Comparison of ENCODE assay signal across 8 cellular contexts in genomic region chr12:49537709-49538601, GRCh38. TPM values are rescaled to one million over a fixed set of nuclear protein-coding genes. Genes with fewer than 3 reads are reported as not detected.
DNase-seq lines count a peak whose midpoint lies in the region; ATAC-seq lines count a peak whose summit lies in the region.

No MANE protein-coding gene starts in this region.

- peaks cover 6% of the 10 kb centered on the region for H3K4me1 Mint-ChIP-seq in central memory CD8-positive, alpha-beta T cell

- H3K27ac ChIP-seq in SK-N-MC, result no peak overlapping the region
- no peak overlapping the region for H3K27ac ChIP-seq in mesendoderm (ENCODE audit: low read depth, low read length)
- H3K27ac ChIP-seq in subcutaneous abdominal adipose tissue (ENCODE audit: low read depth, low read length), result no peak overlapping the region

- H3K27me3 Mint-ChIP-seq in central memory CD8-positive, alpha-beta T cell, result no peaks in the 10 kb centered on the region

- no peak overlapping the region for H2BK15ac ChIP-seq in mesendoderm (replicated peaks; ENCODE audit: low read depth)

- H3K27me3 ChIP-seq in mesendoderm (ENCODE audit: insufficient read depth, low read length, poor library complexity) (peaks cover 47% of the 10 kb centered on the region), subcutaneous abdominal adipose tissue (ENCODE audit: control insufficient read depth in 5 of 5, insufficient read depth in 4 of 5, low read length in 5 of 5) (peaks cover 16 to 47% (median 37%) of the 10 kb centered on the region in 5 donors)

- peak overlapping the region; percentile 37 for H3K9ac ChIP-seq in SK-N-MC (ENCODE audit: insufficient read length)
- peak overlapping the region; percentile 19 for H3K9ac ChIP-seq in mesendoderm (ENCODE audit: low read length)
- peak overlapping the region in 1 of 5 donors; percentile 53 for H3K9ac ChIP-seq in subcutaneous abdominal adipose tissue (ENCODE audit: low read length in 5 of 5)

- no peak overlapping the region for H3K4ac ChIP-seq in mesendoderm (ENCODE audit: low read depth, low read length)

- H3K36me3 ChIP-seq in SK-N-MC (ENCODE audit: insufficient read depth, low read length) (no peaks in the 10 kb centered on the region), mesendoderm (ENCODE audit: control insufficient read depth, insufficient read depth, low read length) (no peaks in the 10 kb centered on the region), subcutaneous abdominal adipose tissue (ENCODE audit: control insufficient read depth in 5 of 5, insufficient read depth in 5 of 5, low read length in 5 of 5) (no peaks in the 10 kb centered on the region)

- no peaks in the 10 kb centered on the region for H3K9me3 Mint-ChIP-seq in central memory CD8-positive, alpha-beta T cell

- H2BK120ac ChIP-seq in mesendoderm (ENCODE audit: low read depth, low read length), result no peak overlapping the region

- WGBS in mesendoderm (ENCODE audit: extremely low coverage, insufficient coverage, low lambda C conversion rate), result no CpG with 5 or more reads among the region's 73 CpGs

- no peak overlapping the region for H3K18ac ChIP-seq in mesendoderm (ENCODE audit: low read length)

- H3K79me2 ChIP-seq in mesendoderm (ENCODE audit: control insufficient read depth, insufficient read depth, low read length), result no peaks in the 10 kb centered on the region

- no peak overlapping the region for H4K8ac ChIP-seq in mesendoderm (ENCODE audit: low read depth, low read length)

- H3K79me1 ChIP-seq in mesendoderm (ENCODE audit: low read length), result no peaks in the 10 kb centered on the region

- no peak overlapping the region for H2AK5ac ChIP-seq in mesendoderm (ENCODE audit: low read length)

- H3K23ac ChIP-seq in mesendoderm (ENCODE audit: low read length), result no peak overlapping the region

- peak overlapping the region; percentile 77 for H3K4me3 Mint-ChIP-seq in central memory CD8-positive, alpha-beta T cell

- no peak overlapping the region for H2BK5ac ChIP-seq in mesendoderm (ENCODE audit: low read length)

- H3K4me3 ChIP-seq in SK-N-MC (peak overlapping the region; percentile 92), mesendoderm (ENCODE audit: low read length) (no peak overlapping the region), subcutaneous abdominal adipose tissue (ENCODE audit: low read depth in 1 of 5, low read length in 5 of 5) (peak overlapping the region; percentile 45 to 63 (median 54))

- H3K27ac Mint-ChIP-seq in central memory CD8-positive, alpha-beta T cell (ENCODE audit: low read depth), result peak overlapping the region; percentile 53

- peak overlapping the region; percentile 5 for H3K56ac ChIP-seq in mesendoderm (ENCODE audit: low read length)

- H3K4me2 ChIP-seq in mesendoderm (ENCODE audit: low read length), result peak overlapping the region; percentile 56

- H3K36me3 Mint-ChIP-seq in central memory CD8-positive, alpha-beta T cell (ENCODE audit: insufficient read depth), result peaks cover 5% of the 10 kb centered on the region

- no peaks in the 10 kb centered on the region for H3K9me3 ChIP-seq in SK-N-MC (ENCODE audit: low read depth, low read length)
- no peaks in the 10 kb centered on the region for H3K9me3 ChIP-seq in subcutaneous abdominal adipose tissue (ENCODE audit: control insufficient read depth in 5 of 5, low read length in 5 of 5)

- DNase-seq in activated CD4-positive, alpha-beta T cell treated with anti-CD3 and anti-CD28 coated beads for 4 hours, result peak; percentile 53 to 56
- DNase-seq in activated CD4-positive, alpha-beta T cell treated with anti-CD3 and anti-CD28 coated beads, Interleukin-2, amount 50 U/mL, for 1 hour, result no peak
- no peak for DNase-seq in SK-N-MC (ENCODE audit: low read depth, low spot score)
- no peak for DNase-seq in central memory CD8-positive, alpha-beta T cell (ENCODE audit: low spot score in 2 of 2)
- peak; percentile 67 for DNase-seq in mesendoderm
- DNase-seq in medulla oblongata (ENCODE audit: extremely low spot score), result no peak

- ATAC-seq in central memory CD8-positive, alpha-beta T cell (replicated peaks; ENCODE audit: extremely low read depth, poor library complexity, severe bottlenecking), result no peak
- ATAC-seq in GM18517 (IDR thresholded peaks at IDR 0.05; ENCODE audit: unreplicated experiment), result no peak

- H3K4me1 ChIP-seq in mesendoderm (ENCODE audit: control insufficient read depth, low read depth, low read length) (peaks cover 2% of the 10 kb centered on the region), subcutaneous abdominal adipose tissue (ENCODE audit: control insufficient read depth in 5 of 5, insufficient read depth in 5 of 5, low read length in 5 of 5) (peaks cover 0 to 27% (median 18%) of the 10 kb centered on the region in 5 donors)

- H4K5ac ChIP-seq in mesendoderm (ENCODE audit: low read length), result no peak overlapping the region

RNA-seq across cellular contexts. Expression of gene KCNH3, which starts 0.9 kb away (rescaled TPM):
- 0.07 TPM for polyA plus RNA-seq in mesendoderm (2013, experiment 1 of 2)
- 0.06 TPM for polyA plus RNA-seq in mesendoderm (2013, experiment 2 of 2)

RNA-seq across cellular contexts. Expression of gene MCRS1, which starts 30.0 kb away (rescaled TPM):
- 69.8 TPM for polyA plus RNA-seq in mesendoderm (2013, experiment 1 of 2)
- 68.8 TPM for polyA plus RNA-seq in mesendoderm (2013, experiment 2 of 2)

Comparison
In these comparisons a context has a peak if more than half of its experiments do, and no peak if none do; other contexts are left out.
1. DNase-seq: peak in activated CD4-positive, alpha-beta T cell treated with anti-CD3 and anti-CD28 coated beads for 4 hours (2 of 2) and mesendoderm (single experiment); none in activated CD4-positive, alpha-beta T cell treated with anti-CD3 and anti-CD28 coated beads, Interleukin-2, amount 50 U/mL, for 1 hour (single experiment), SK-N-MC (single experiment), central memory CD8-positive, alpha-beta T cell (0 of 2) and medulla oblongata (single experiment).